8 cellular contexts compared by ENCODE assay signal in genomic region chr3:123448503-123449091, GRCh38. TPM values are rescaled to one million over a fixed set of nuclear protein-coding genes. Genes with fewer than 3 reads are reported as not detected.
DNase-seq lines count a peak whose midpoint lies in the region; TF ChIP-seq lines count a peak whose summit lies in the region.

ADCY5 (minus strand) TSS chr3:123449090; CDS start chr3:123448545, 545 bp downstream.

- H3K79me2 ChIP-seq in MM.1S (ENCODE audit: low read length) (no peaks in the 10 kb centered on the region), mesendoderm (ENCODE audit: control insufficient read depth, insufficient read depth, low read length) (no peaks in the 10 kb centered on the region)

- H3K27ac ChIP-seq in MM.1S (ENCODE audit: low read length) (no peak within 1 kb of the TSS), dorsolateral prefrontal cortex (peak within 1 kb of the TSS; percentile 74 to 100 (median 93)), mesendoderm (ENCODE audit: low read depth, low read length) (no peak within 1 kb of the TSS), tibial nerve (peak within 1 kb of the TSS in 3 of 4 donors; percentile 63 to 80 (median 72))

- H3K9me3 ChIP-seq in MM.1S (replicated peaks; ENCODE audit: insufficient read depth, low read length) (no peaks in the 10 kb centered on the region), tibial nerve (no peaks in the 10 kb centered on the region)

- H3K36me3 ChIP-seq in MM.1S (replicated peaks; ENCODE audit: insufficient read depth, low read length) (no peaks in the 10 kb centered on the region), mesendoderm (ENCODE audit: control insufficient read depth, insufficient read depth, low read length) (no peaks in the 10 kb centered on the region), tibial nerve (no peaks in the 10 kb centered on the region)

- no peak within 1 kb of the TSS for H3K4ac ChIP-seq in mesendoderm (ENCODE audit: low read depth, low read length)

- DNase-seq in CD14-positive monocyte (ENCODE audit: low spot score) (no peak), MM.1S (no peak), dorsolateral prefrontal cortex (peak in 1 of 10 donors; percentile 59), mesendoderm (peak; percentile 50), tibial nerve (ENCODE audit: low spot score in 2 of 2) (no peak), SW 1271 (lab: John Stamatoyannopoulos, UW) (no peak), NCI-H510A (lab: John Stamatoyannopoulos, UW) (no peak)
- DNase-seq in activated CD4-positive, alpha-beta T cell treated with anti-CD3 and anti-CD28 coated beads for 48 hours: no peak

- no peaks in the 10 kb centered on the region for H3K4me1 ChIP-seq in MM.1S (ENCODE audit: low read length)
- no peaks in the 10 kb centered on the region for H3K4me1 ChIP-seq in mesendoderm (ENCODE audit: control insufficient read depth, low read depth, low read length)
- H3K4me1 ChIP-seq in tibial nerve: peaks cover 0 to 36% (median 18%) of the 10 kb centered on the region in 4 donors

- no peak within 1 kb of the TSS for H4K5ac ChIP-seq in mesendoderm (ENCODE audit: low read length)

- peaks cover 8% of the 10 kb centered on the region for H3K27me3 ChIP-seq in MM.1S (replicated peaks; ENCODE audit: insufficient read depth, low read length)
- no peaks in the 10 kb centered on the region for H3K27me3 ChIP-seq in dorsolateral prefrontal cortex
- peaks cover 3% of the 10 kb centered on the region for H3K27me3 ChIP-seq in mesendoderm (ENCODE audit: insufficient read depth, low read length, poor library complexity)
- peaks cover 0 to 47% of the 10 kb centered on the region in 2 donors for H3K27me3 ChIP-seq in tibial nerve

- H4K8ac ChIP-seq in mesendoderm (ENCODE audit: low read depth, low read length): no peak within 1 kb of the TSS

- H2AFZ ChIP-seq in MM.1S (ENCODE audit: low read length): 0 out of 2 replicates have a peak within 1 kb of the TSS, but pooled peaks have one; percentile 15

- H3K18ac ChIP-seq in mesendoderm (ENCODE audit: low read length): no peak within 1 kb of the TSS

- whole genome bisulfite sequencing in mesendoderm (ENCODE audit: extremely low coverage, insufficient coverage, low lambda C conversion rate): no CpG with 5 or more reads among the region's 71 CpGs
- WGBS in tibial nerve, 2 donors: 0 to 5% methylated on average over 5 to 21 of the region's 71 CpGs

- H2BK5ac ChIP-seq in mesendoderm (ENCODE audit: low read length): no peak within 1 kb of the TSS

- H2AK5ac ChIP-seq in mesendoderm (ENCODE audit: low read length): no peak within 1 kb of the TSS

- H2BK15ac ChIP-seq in mesendoderm (replicated peaks; ENCODE audit: low read depth): no peak within 1 kb of the TSS

- no peak within 1 kb of the TSS for H3K23ac ChIP-seq in mesendoderm (ENCODE audit: low read length)

- no peak for TF ChIP-seq POLR2A in tibial nerve (IDR thresholded peaks at IDR 0.05)

- peaks cover 2% of the 10 kb centered on the region for H3K4me1 Mint-ChIP-seq in CD14-positive monocyte

- peak within 1 kb of the TSS; percentile 68 for H3K4me2 ChIP-seq in MM.1S (ENCODE audit: low read depth, low read length)
- peak within 1 kb of the TSS; percentile 78 for H3K4me2 ChIP-seq in mesendoderm (ENCODE audit: low read length)

- H3K27me3 Mint-ChIP-seq in CD14-positive monocyte (ENCODE audit: low read depth in 3 of 3): peaks cover 61 to 86% (median 64%) of the 10 kb centered on the region in 3 donors

- H3K9ac ChIP-seq in MM.1S (ENCODE audit: low read length) (no peak within 1 kb of the TSS), mesendoderm (ENCODE audit: low read length) (peak within 1 kb of the TSS; percentile 54)

- H3K4me3 ChIP-seq in MM.1S (ENCODE audit: low read length): peak within 1 kb of the TSS; percentile 41; the same call in 1 of the 2 replicates
- peak within 1 kb of the TSS; percentile 56 to 89 (median 76) for H3K4me3 ChIP-seq in dorsolateral prefrontal cortex
- H3K4me3 ChIP-seq in mesendoderm (ENCODE audit: low read length): peak within 1 kb of the TSS; percentile 48
- H3K4me3 ChIP-seq in tibial nerve: peak within 1 kb of the TSS; percentile 52 to 80 (median 52)

- H3K27ac Mint-ChIP-seq in CD14-positive monocyte: no peak within 1 kb of the TSS

- H2BK120ac ChIP-seq in mesendoderm (ENCODE audit: low read depth, low read length): no peak within 1 kb of the TSS

- no peaks in the 10 kb centered on the region for H3K9me2 ChIP-seq in MM.1S (replicated peaks; ENCODE audit: insufficient read depth, low read length)

- peak within 1 kb of the TSS; percentile 80 for H3K56ac ChIP-seq in mesendoderm (ENCODE audit: low read length)

- no peak for TF ChIP-seq EP300 in tibial nerve (IDR thresholded peaks at IDR 0.05)

- no peaks in the 10 kb centered on the region for H3F3A ChIP-seq in MM.1S (ENCODE audit: insufficient read depth, low read length)

- H3K9me3 Mint-ChIP-seq in CD14-positive monocyte: peaks cover 0 to 12% (median 3%) of the 10 kb centered on the region in 7 donors

- intact Hi-C loops in CD14-positive monocyte (cut with micrococcal nuclease) (no loop called here), dorsolateral prefrontal cortex (cut with DNase I) (loop anchor here (5.0 kb wide), 1 partner anchor 36 kb away; no protein-coding TSS in a partner anchor)

- no peaks in the 10 kb centered on the region for H3K36me3 Mint-ChIP-seq in CD14-positive monocyte

- peak within 1 kb of the TSS; percentile 60 to 85 for H3K4me3 Mint-ChIP-seq in CD14-positive monocyte

- TF ChIP-seq CTCF in CD14-positive monocyte (IDR thresholded peaks at IDR 0.05): no peak
- no peak for TF ChIP-seq CTCF in MM.1S (IDR thresholded peaks at IDR 0.05; ENCODE audit: low read length)
- peak in 2 of 56 donors; percentile 1 to 3 for TF ChIP-seq CTCF in dorsolateral prefrontal cortex (IDR thresholded peaks at IDR 0.05 in 54 of 56, conservative IDR thresholded peaks at IDR 0.05 in 2 of 56; ENCODE audit: low read depth in 1 of 56, partially characterized antibody in 56 of 56)
- no peak for TF ChIP-seq CTCF in tibial nerve (IDR thresholded peaks at IDR 0.05)

- no peaks in the 10 kb centered on the region for H4K20me1 ChIP-seq in MM.1S (ENCODE audit: insufficient read depth, low read length)

- H3K79me1 ChIP-seq in mesendoderm (ENCODE audit: low read length): no peaks in the 10 kb centered on the region

RNA-seq across cellular contexts. Expression of gene ADCY5, which starts in this region (rescaled TPM):
- polyA plus RNA-seq in CD14-positive monocyte: not detected
- 10 to 100 TPM; 54.5 to 98.2 (median 76.9) TPM for total RNA-seq in dorsolateral prefrontal cortex
- 2.2 TPM for polyA plus RNA-seq in mesendoderm (2013, experiment 1 of 2)
- 2.3 TPM for polyA plus RNA-seq in mesendoderm (2013, experiment 2 of 2)
- 10 to 100 TPM; 13.3 to 27.4 (median 21.7) TPM for total RNA-seq in tibial nerve

Comparison
In these comparisons a context has a peak if more than half of its experiments do, and no peak if none do; other contexts are left out.
1. H3K27ac ChIP-seq: peak in dorsolateral prefrontal cortex (59 of 59) and tibial nerve (3 of 4); none in MM.1S (single experiment) and mesendoderm (single experiment).
2. intact Hi-C loops: an anchor here in dorsolateral prefrontal cortex (5.0 kb wide); none called in CD14-positive monocyte.
3. Peak in every context shown above with its lines, with median percentiles within 50 percentile points of each other: H3K4me3 ChIP-seq.